In the genomic region with DNA sequence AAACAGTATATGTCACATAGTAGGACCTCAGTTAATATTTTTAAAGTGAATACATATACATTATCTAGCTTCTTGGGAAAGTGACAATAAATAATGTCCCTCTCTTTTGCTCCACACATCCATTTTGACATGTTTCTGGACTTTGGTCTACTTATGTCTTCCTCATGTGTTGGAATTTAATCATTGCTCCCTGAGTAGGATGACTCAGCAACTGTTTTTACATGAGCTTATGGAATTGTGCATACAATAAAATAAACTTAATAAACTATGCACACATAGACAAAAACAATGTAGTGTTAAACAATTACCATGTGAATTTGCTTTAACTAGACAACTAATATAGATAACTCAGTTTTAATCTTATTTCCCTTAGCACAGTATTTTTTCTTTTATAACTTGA, we compare ENCODE assay signal across 24 cellular contexts.
A peak's percentile ranks its signal among the peaks of the same experiment; 100 is the strongest.
DNase-seq lines count a peak whose midpoint lies in the region; ATAC-seq, FAIRE-seq and TF ChIP-seq lines count a peak whose summit lies in the region.
"Had no signal": no experiment of that assay in that cellular context is flagged by ENCODE, and none has a peak within 500 bp of the region (broad histone marks: within the 10 kb centered on the region; RNA-seq: fewer than 3 reads in every experiment).

No MANE protein-coding gene starts in this region.

- no peak overlapping the region for H3K18ac ChIP-seq in IMR-90 (ENCODE audit: low read depth, low read length)

- H3K4me2 ChIP-seq in IMR-90 (ENCODE audit: low read depth, low read length): no peak overlapping the region
- no peak overlapping the region for H3K4me2 ChIP-seq in K562 (ENCODE audit: insufficient read depth, low read length)

- H3K9ac ChIP-seq in IMR-90 (ENCODE audit: low read depth, low read length) (no peak overlapping the region), K562 (ENCODE audit: insufficient read depth in 1 of 2, low read depth in 2 of 2, low read length in 2 of 2) (no peak overlapping the region)

- H3K79me1 ChIP-seq in IMR-90 (ENCODE audit: low read depth in 1 of 2, low read length in 2 of 2): no peaks in the 10 kb centered on the region

- H4K20me1 ChIP-seq in IMR-90 (ENCODE audit: insufficient read depth, low read length): no peaks in the 10 kb centered on the region
- no peaks in the 10 kb centered on the region for H4K20me1 ChIP-seq in K562 (replicated peaks; ENCODE audit: control insufficient read depth, insufficient read depth, low read length)

- H3K27ac ChIP-seq in IMR-90 (ENCODE audit: insufficient read depth, low read length) (no peak overlapping the region), K562 (ENCODE audit: extremely low read depth, low read depth, low read length) (no peak overlapping the region)

- TF ChIP-seq POLR2A in IMR-90 (IDR thresholded peaks at IDR 0.05; ENCODE audit: low read depth, low read length) (no peak), K562 (conservative IDR thresholded peaks at IDR 0.05) (no peak)

- no peak overlapping the region for H3K4ac ChIP-seq in IMR-90 (ENCODE audit: low read depth, low read length)

- H4K91ac ChIP-seq in IMR-90 (ENCODE audit: insufficient read depth, low read depth, low read length): no peak overlapping the region

- H3K9me1 ChIP-seq in IMR-90 (ENCODE audit: insufficient read depth, low read length) (no peaks in the 10 kb centered on the region), K562 (ENCODE audit: control insufficient read depth, insufficient read depth, low read length) (no peaks in the 10 kb centered on the region)

- intact Hi-C loops in IMR-90 (cut with micrococcal nuclease): no loop called here
- intact Hi-C loops in K562 (cut with micrococcal nuclease): no loop called here

- H3K4me1 ChIP-seq in IMR-90 (ENCODE audit: control insufficient read depth, insufficient read depth, low read length) (no peaks in the 10 kb centered on the region), K562 (replicated peaks in 1 of 2; ENCODE audit: control insufficient read depth in 2 of 2, insufficient read depth in 2 of 2, low read length in 2 of 2) (no peaks in the 10 kb centered on the region)
- H3K4me1 ChIP-seq: BE2C had no signal

- H2BK120ac ChIP-seq in IMR-90 (ENCODE audit: low read depth, low read length): no peak overlapping the region

- no peak overlapping the region for H4K5ac ChIP-seq in IMR-90 (ENCODE audit: low read depth, low read length)

- dilution Hi-C loops in IMR-90 (cut with HindIII; ENCODE audit: low sequenced_read_pairs, unreplicated experiment): no loop called here

- no peak for FAIRE-seq in K562 (lab: Jason Lieb, UNC)
- FAIRE-seq: GM12892 had no signal

- H3K27me3 ChIP-seq in IMR-90 (ENCODE audit: control insufficient read depth, insufficient read depth, low read length) (no peaks in the 10 kb centered on the region), K562 (ENCODE audit: control insufficient read depth in 2 of 2, insufficient read depth in 2 of 2, low read length in 2 of 2) (no peaks in the 10 kb centered on the region)
- H3K27me3 ChIP-seq: BE2C had no signal

- BruUV-seq in IMR-90 (replicated peaks; lab: Mats Ljungman, UMichigan): no TSS peak
- BruUV-seq in K562 (replicated peaks; lab: Mats Ljungman, UMichigan): no TSS peak

- no peak for ATAC-seq in IMR-90 (ENCODE audit: low read depth)
- ATAC-seq in K562: no peak
- no peak for ATAC-seq in HG02610 (IDR thresholded peaks at IDR 0.05; ENCODE audit: unreplicated experiment)
- no peak for ATAC-seq in GM19397 (IDR thresholded peaks at IDR 0.05; ENCODE audit: unreplicated experiment)

- H2AK5ac ChIP-seq in IMR-90 (ENCODE audit: low read depth, low read length): no peak overlapping the region

- H2BK20ac ChIP-seq in IMR-90 (ENCODE audit: low read depth, low read length): no peak overlapping the region

- H3K36me3 ChIP-seq in IMR-90 (ENCODE audit: control insufficient read depth, insufficient read depth, low read length) (no peaks in the 10 kb centered on the region), K562 (ENCODE audit: control insufficient read depth, insufficient read depth, low read length) (no peaks in the 10 kb centered on the region)
- H3K36me3 ChIP-seq: BE2C had no signal

- no peak overlapping the region for H3K14ac ChIP-seq in IMR-90 (replicated peaks; ENCODE audit: low read depth, low read length)

- no peak overlapping the region for H2BK15ac ChIP-seq in IMR-90 (ENCODE audit: low read depth, low read length)

- CTCF ChIA-PET in IMR-90 (lab: Yijun Ruan, JAX) (interaction anchor here (0.6 kb wide), 1 partner anchor 585 kb away, joined by 4 read pairs; no protein-coding TSS in a partner anchor), K562 (lab: Yijun Ruan, JAX; ENCODE audit: low intra/inter-chr PET ratio) (no interaction called here)

- TF ChIP-seq RAD21 in IMR-90 (IDR thresholded peaks at IDR 0.05; ENCODE audit: low read length): no peak
- TF ChIP-seq RAD21 in K562 (CRISPR knock-in tag; conservative IDR thresholded peaks at IDR 0.05 in 1 of 2, IDR thresholded peaks at IDR 0.05 in 1 of 2): no peak

- H4K8ac ChIP-seq in IMR-90 (ENCODE audit: low read depth in 2 of 2, low read length in 2 of 2): no peak overlapping the region

- H2AK9ac ChIP-seq in IMR-90 (replicated peaks; ENCODE audit: low read depth, low read length, poor library complexity): no peak overlapping the region

- TF ChIP-seq CTCF in IMR-90 (conservative IDR thresholded peaks at IDR 0.05; ENCODE audit: low read depth, low read length) (no peak), K562 (IDR thresholded peaks at IDR 0.05 in 2 of 3, conservative IDR thresholded peaks at IDR 0.05 in 1 of 3; ENCODE audit: insufficient read depth in 2 of 3, low read depth in 1 of 3, low read length in 3 of 3) (no peak)

- POLR2A ChIA-PET in IMR-90 (lab: Charles Lee; ENCODE audit: unreplicated experiment) (no interaction called here), K562 (lab: Yijun Ruan, JAX) (no interaction called here)

- H3K9me3 ChIP-seq in IMR-90 (ENCODE audit: control insufficient read depth, insufficient read depth, low read length) (no peaks in the 10 kb centered on the region), K562 (replicated peaks; ENCODE audit: control insufficient read depth, insufficient read depth, low read depth, low read length) (no peaks in the 10 kb centered on the region)
- H3K9me3 ChIP-seq: BE2C had no signal

- in situ Hi-C loops in IMR-90 (cut with MboI; ENCODE audit: low sequenced_read_pairs) (no loop called here), K562 (cut with MboI) (no loop called here)

- no peak overlapping the region for H3K4me3 ChIP-seq in IMR-90 (ENCODE audit: insufficient read depth, low read depth, low read length)
- no peak overlapping the region for H3K4me3 ChIP-seq in K562

- H3K23ac ChIP-seq in IMR-90 (ENCODE audit: low read depth, low read length): no peak overlapping the region

- no peak for TF ChIP-seq EP300 in K562 (IDR thresholded peaks at IDR 0.05; ENCODE audit: low read length)

- no peak overlapping the region for H2AFZ ChIP-seq in IMR-90 (replicated peaks; ENCODE audit: low read length, poor library complexity)
- H2AFZ ChIP-seq in K562 (ENCODE audit: low read depth, low read length): no peak overlapping the region

- H3K56ac ChIP-seq in IMR-90 (ENCODE audit: extremely low read depth, insufficient read depth, low read length): no peak overlapping the region

- DNase-seq in H4 (ENCODE audit: low spot score) (peak; percentile 10), IMR-90 (no peak), K562 (ENCODE audit: extremely low read depth in 1 of 4, low spot score in 3 of 4) (no peak), kidney tubule cell (ENCODE audit: low spot score) (peak; percentile 11), NCI-H146 (lab: John Stamatoyannopoulos, UW) (no peak)
- DNase-seq: ACHN; BE2C; CD8-positive, alpha-beta memory T cell; DMS 273 treated with DMSO at 0.1 percent for 48 hours; DND-41; H7; Kasumi-1; MM.1S; NCI-H1694; NCI-H2081; NCI-H226; NCI-H524; NCI-H748 treated with DMSO at 0.1 percent for 48 hours; Right ventricle myocardium superior; RPMI8226; T-helper 1 cell had no signal

- H2BK5ac ChIP-seq in IMR-90 (ENCODE audit: low read depth, low read length, poor library complexity, severe bottlenecking): no peak overlapping the region

- no peaks in the 10 kb centered on the region for H3K79me2 ChIP-seq in K562 (ENCODE audit: control insufficient read depth, insufficient read depth, low read length)

TF ChIP-seq in IMR-90, 13 proteins besides CTCF, POLR2A, EP300 and RAD21:
- no peak for TF ChIP-seq MAZ (IDR thresholded peaks at IDR 0.05; ENCODE audit: borderline replicate concordance, low read depth, low read length)
- peak; percentile 19; the same call in 1 of the 2 replicates for TF ChIP-seq NFE2L2 (IDR thresholded peaks at IDR 0.05; ENCODE audit: low read depth, low read length)

TF ChIP-seq in K562, 482 proteins besides CTCF, POLR2A, EP300 and RAD21 (continues in another document):
- TF ChIP-seq, protein P1, sequence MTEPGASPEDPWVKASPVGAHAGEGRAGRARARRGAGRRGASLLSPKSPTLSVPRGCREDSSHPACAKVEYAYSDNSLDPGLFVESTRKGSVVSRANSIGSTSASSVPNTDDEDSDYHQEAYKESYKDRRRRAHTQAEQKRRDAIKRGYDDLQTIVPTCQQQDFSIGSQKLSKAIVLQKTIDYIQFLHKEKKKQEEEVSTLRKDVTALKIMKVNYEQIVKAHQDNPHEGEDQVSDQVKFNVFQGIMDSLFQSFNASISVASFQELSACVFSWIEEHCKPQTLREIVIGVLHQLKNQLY (CRISPR knock-in tag; conservative IDR thresholded peaks at IDR 0.05): no peak
- TF ChIP-seq COPS2 (conservative IDR thresholded peaks at IDR 0.05) (no peak), MAFK (IDR thresholded peaks at IDR 0.05; ENCODE audit: low read length) (peak; percentile 24; the same call in 1 of the 2 replicates), C11orf30 (IDR thresholded peaks at IDR 0.05; ENCODE audit: low read depth) (peak; percentile 21; the same call in 1 of the 2 replicates)

Comparison
In these comparisons a context has a peak if more than half of its experiments do, and no peak if none do; other contexts are left out.
1. DNase-seq: peak in H4 (single experiment) and kidney tubule cell (single experiment); none in IMR-90 (single experiment), K562 (0 of 4) and NCI-H146 (single experiment).